ENCODE assay signal across 8 cellular contexts in genomic region chrX:15737957-15738685, GRCh38. TPM values are rescaled to one million over a fixed set of nuclear protein-coding genes. Genes with fewer than 3 reads are reported as not detected.
DNase-seq lines count a peak whose midpoint lies in the region; ATAC-seq and TF ChIP-seq lines count a peak whose summit lies in the region.

Gene CA5B (plus strand): TSS chrX:15738270. CDS start chrX:15750024, 11,754 bp downstream.

- no peaks in the 10 kb centered on the region for H3K9me2 ChIP-seq in GM23248 (ENCODE audit: insufficient read depth)

- peak; percentile 15 for DNase-seq in DND-41
- peak; percentile 88 for DNase-seq in GM23248
- DNase-seq in LNCaP clone FGC (ENCODE audit: low read depth) = peak; percentile 80
- DNase-seq in T-helper 2 cell treated with Interferon-gamma antibody and Interleukin-4, amounts not matched to agents 5 μg/mL and 100 μg/mL, for 36 hours (ENCODE audit: low spot score) = peak; percentile 91
- peak; percentile 88 for DNase-seq in astrocyte of the spinal cord (ENCODE audit: low read depth, low spot score)
- peak; percentile 55 to 81 for DNase-seq in hippocampal formation (lab: John Stamatoyannopoulos, UW)
- DNase-seq in sigmoid colon = peak; percentile 96
- DNase-seq in NCI-H1436 (lab: John Stamatoyannopoulos, UW) = no peak

- H3K9ac ChIP-seq in DND-41 (ENCODE audit: low read depth, low read length) (no peak within 1 kb of the TSS), GM23248 (peak within 1 kb of the TSS; percentile 68)

- H3K4me3 ChIP-seq in DND-41 (ENCODE audit: low read depth in 1 of 2, low read length in 2 of 2) = no peak within 1 kb of the TSS
- peak within 1 kb of the TSS; percentile 72 for H3K4me3 ChIP-seq in GM23248
- H3K4me3 ChIP-seq in LNCaP clone FGC (ENCODE audit: low read depth, low read length) = peak within 1 kb of the TSS; percentile 57
- peak within 1 kb of the TSS; percentile 54 for H3K4me3 ChIP-seq in astrocyte of the spinal cord (ENCODE audit: low read depth, low read length)
- peak within 1 kb of the TSS; percentile 25 to 56 (median 46) for H3K4me3 ChIP-seq in sigmoid colon

- H3K4me1 ChIP-seq in DND-41 (ENCODE audit: insufficient read depth, low read length) (no peaks in the 10 kb centered on the region), GM23248 (ENCODE audit: insufficient read depth) (no peaks in the 10 kb centered on the region), sigmoid colon (peaks cover 0 to 13% (median 0%) of the 10 kb centered on the region in 4 donors)

- 1 to 8% methylated on average over 5 to 23 of the region's 50 CpGs for WGBS in GM23248 (ENCODE audit: low coverage in 1 of 2, low lambda C conversion rate in 2 of 2, missing lambda C conversion rate in 2 of 2), 2 experiments
- WGBS in sigmoid colon, 2 donors = 1 to 2% methylated on average over 50 of the region's 50 CpGs

- H3K27ac Mint-ChIP-seq in T-helper 2 cell treated with Interferon-gamma antibody and Interleukin-4, amounts not matched to agents 5 μg/mL and 100 μg/mL, for 36 hours = peak within 1 kb of the TSS; percentile 88

- H2AFZ ChIP-seq in DND-41 (ENCODE audit: low read depth, low read length) (no peak within 1 kb of the TSS), GM23248 (peak within 1 kb of the TSS; percentile 85)

- peak; percentile 39; the same call in 1 of the 3 replicates for ATAC-seq in DND-41 (ENCODE audit: insufficient read depth, low read depth)

- no peaks in the 10 kb centered on the region for H3K27me3 Mint-ChIP-seq in T-helper 2 cell treated with Interferon-gamma antibody and Interleukin-4, amounts not matched to agents 5 μg/mL and 100 μg/mL, for 36 hours (ENCODE audit: low read depth)

- H3F3A ChIP-seq in GM23248 (ENCODE audit: insufficient read depth) = peaks cover 4% of the 10 kb centered on the region; the same call in 1 of the 2 replicates

- H3K27me3 ChIP-seq in DND-41 (ENCODE audit: insufficient read depth, low read length, poor library complexity) (no peaks in the 10 kb centered on the region), GM23248 (replicated peaks; ENCODE audit: insufficient read depth) (no peaks in the 10 kb centered on the region), sigmoid colon (peaks cover 0 to 6% (median 0%) of the 10 kb centered on the region in 3 donors)

- no peak within 1 kb of the TSS for H3K4me2 ChIP-seq in DND-41 (ENCODE audit: insufficient read depth, low read length)
- peak within 1 kb of the TSS; percentile 75 for H3K4me2 ChIP-seq in GM23248 (ENCODE audit: unreplicated experiment)

- H3K36me3 ChIP-seq in DND-41 (ENCODE audit: insufficient read depth, low read length) (no peaks in the 10 kb centered on the region), GM23248 (ENCODE audit: low read depth) (no peaks in the 10 kb centered on the region), sigmoid colon (no peaks in the 10 kb centered on the region)

- TF ChIP-seq EP300 in sigmoid colon (IDR thresholded peaks at IDR 0.05) = no peak

- peaks cover 28% of the 10 kb centered on the region for H3K4me1 Mint-ChIP-seq in T-helper 2 cell treated with Interferon-gamma antibody and Interleukin-4, amounts not matched to agents 5 μg/mL and 100 μg/mL, for 36 hours (ENCODE audit: low read depth)

- TF ChIP-seq POLR2A in sigmoid colon (IDR thresholded peaks at IDR 0.05) = no peak

- H3K27ac ChIP-seq in DND-41 (ENCODE audit: low read length) (no peak within 1 kb of the TSS), GM23248 (no peak within 1 kb of the TSS), sigmoid colon (peak within 1 kb of the TSS; percentile 34 to 40 (median 37))

- H3K79me2 ChIP-seq in DND-41 (ENCODE audit: insufficient read depth, low read length) = no peaks in the 10 kb centered on the region
- no peaks in the 10 kb centered on the region for H3K79me2 ChIP-seq in GM23248 (ENCODE audit: insufficient read depth)

- peak within 1 kb of the TSS; percentile 92 for H3K4me3 Mint-ChIP-seq in T-helper 2 cell treated with Interferon-gamma antibody and Interleukin-4, amounts not matched to agents 5 μg/mL and 100 μg/mL, for 36 hours

- no peaks in the 10 kb centered on the region for H3K9me3 Mint-ChIP-seq in T-helper 2 cell treated with Interferon-gamma antibody and Interleukin-4, amounts not matched to agents 5 μg/mL and 100 μg/mL, for 36 hours

- no peaks in the 10 kb centered on the region for H3K9me3 ChIP-seq in DND-41 (ENCODE audit: insufficient read depth, low read length, severe bottlenecking)
- no peaks in the 10 kb centered on the region for H3K9me3 ChIP-seq in GM23248 (ENCODE audit: low read depth)
- no peaks in the 10 kb centered on the region for H3K9me3 ChIP-seq in sigmoid colon

- TF ChIP-seq CTCF in DND-41 (IDR thresholded peaks at IDR 0.05; ENCODE audit: borderline replicate concordance, extremely low read depth, low read length, poor library complexity, severe bottlenecking) (no peak), LNCaP clone FGC (IDR thresholded peaks at IDR 0.05; ENCODE audit: control insufficient read depth, extremely low read depth, insufficient read depth) (0 out of 2 replicates have a peak, but pooled peaks have one; percentile 6), astrocyte of the spinal cord (IDR thresholded peaks at IDR 0.05; ENCODE audit: low read depth, low read length) (no peak), sigmoid colon (IDR thresholded peaks at IDR 0.05) (no peak)

- H3K36me3 Mint-ChIP-seq in T-helper 2 cell treated with Interferon-gamma antibody and Interleukin-4, amounts not matched to agents 5 μg/mL and 100 μg/mL, for 36 hours (ENCODE audit: low read depth) = peaks cover 15% of the 10 kb centered on the region

- in situ Hi-C loops in GM23248 (cut with MboI) = no loop called here
- in situ Hi-C loops in astrocyte of the spinal cord (cut with HindIII; ENCODE audit: low sequenced_read_pairs) = no loop called here

- intact Hi-C loops in sigmoid colon (cut with DNase I) = loop anchor here (1.0 to 5.0 kb wide), 2 partner anchors 52 to 61 kb away; partner anchors contain the start of gene ZRSR2

- H4K20me1 ChIP-seq in DND-41 (ENCODE audit: insufficient read depth, low read length) (no peaks in the 10 kb centered on the region), GM23248 (ENCODE audit: insufficient read depth) (no peaks in the 10 kb centered on the region)

RNA-seq across cellular contexts. Expression of gene CA5B, which starts in this region (rescaled TPM):
- 7.8 and 8.2 TPM in 2 replicates for total RNA-seq in GM23248 (2014; rRNA removed; shearing (Covaris generic))
- 3.0 and 6.4 TPM in 2 replicates for polyA plus RNA-seq in GM23248 (2016; fragmentation: Nextera tagmentation; extraction: Ambion mirVana)
- 1 to 10 TPM; 3.9 to 8.6 (median 7.1) TPM for total RNA-seq in sigmoid colon
- polyA plus RNA-seq in sigmoid colon = 1 to 10 TPM in 2 of 3 donors, under 1 TPM in 1; 0.46 to 3.4 (median 1.8) TPM

Comparison
In these comparisons a context has a peak if more than half of its experiments do, and no peak if none do; other contexts are left out.
1. H3K27ac ChIP-seq: peak in sigmoid colon (4 of 4); none in DND-41 (single experiment) and GM23248 (single experiment).
2. H3K4me3 ChIP-seq: peak in GM23248 (single experiment), LNCaP clone FGC (single experiment), astrocyte of the spinal cord (single experiment) and sigmoid colon (4 of 4); none in DND-41 (0 of 2).